Comparison of ENCODE assay signal across 8 cellular contexts in genomic region chr7:151110941-151111645, GRCh38. TPM values are rescaled to one million over a fixed set of nuclear protein-coding genes. Genes with fewer than 3 reads are reported as not detected.
DNase-seq lines count a peak whose midpoint lies in the region; ATAC-seq and TF ChIP-seq lines count a peak whose summit lies in the region.

No MANE protein-coding gene starts in this region.

- peak; percentile 75 for TF ChIP-seq CTCF in CD8-positive, alpha-beta T cell (IDR thresholded peaks at IDR 0.05)
- TF ChIP-seq CTCF in gastroesophageal sphincter (IDR thresholded peaks at IDR 0.05) (peak in 3 of 4 experiments; percentile 88 to 94 (median 90)), parathyroid adenoma (IDR thresholded peaks at IDR 0.05) (peak; percentile 87)

- peaks cover 8% of the 10 kb centered on the region for H3K27me3 ChIP-seq in CD8-positive, alpha-beta T cell (ENCODE audit: insufficient read depth, low read length)
- H3K27me3 ChIP-seq in gastroesophageal sphincter (no peaks in the 10 kb centered on the region), parathyroid adenoma (ENCODE audit: control insufficient read depth, insufficient read depth, low read length) (no peaks in the 10 kb centered on the region)

- no peaks in the 10 kb centered on the region for H3K9me3 Mint-ChIP-seq in CD8-positive, alpha-beta T cell

- H3K4me1 Mint-ChIP-seq in CD8-positive, alpha-beta T cell (ENCODE audit: low read depth): peaks cover 6% of the 10 kb centered on the region

- H3K27ac ChIP-seq in CD8-positive, alpha-beta T cell (ENCODE audit: low read depth, low read length): no peak overlapping the region
- H3K27ac ChIP-seq in gastroesophageal sphincter (peak overlapping the region in 3 of 4 donors; percentile 6 to 57 (median 11)), parathyroid adenoma (no peak overlapping the region)

- no peak overlapping the region for H3K27ac Mint-ChIP-seq in CD8-positive, alpha-beta T cell

- CTCF ChIA-PET in CD8-positive, alpha-beta T cell (lab: Charles Lee): interaction anchor here (0.6 to 7.0 kb wide), 55 partner anchors 8 to 334 kb away, joined by 3 to 88 read pairs (median 5); partner anchors contain the start of genes ABCB8, AGAP3 and TMUB1

- peak; percentile 54 to 84 (median 69) for DNase-seq in CD8-positive, alpha-beta T cell
- DNase-seq in SHP77 (lab: John Stamatoyannopoulos, UW) (peak; percentile 32 to 63), ureter (ENCODE audit: low spot score) (peak; percentile 87)
- peak; percentile 63 for DNase-seq in activated effector memory CD4-positive, alpha-beta T cell treated with Interleukin-2 at 50 U/mL for 16 hours

- no peaks in the 10 kb centered on the region for H3K36me3 Mint-ChIP-seq in CD8-positive, alpha-beta T cell

- H3K36me3 ChIP-seq in CD8-positive, alpha-beta T cell (ENCODE audit: insufficient read depth, low read length): no peaks in the 10 kb centered on the region
- H3K36me3 ChIP-seq in gastroesophageal sphincter (peaks cover 0 to 6% of the 10 kb centered on the region in 2 donors), parathyroid adenoma (ENCODE audit: control insufficient read depth, insufficient read depth, low read length) (no peaks in the 10 kb centered on the region)

- H3K4me3 ChIP-seq in CD8-positive, alpha-beta T cell (ENCODE audit: low read depth, low read length): no peak overlapping the region
- H3K4me3 ChIP-seq in gastroesophageal sphincter (no peak overlapping the region), parathyroid adenoma (ENCODE audit: low read depth, low read length) (no peak overlapping the region)

- POLR2A ChIA-PET in CD8-positive, alpha-beta T cell (lab: Charles Lee): interaction anchor here (0.5 kb wide), 1 partner anchor 90 kb away, joined by 3 read pairs; no protein-coding TSS in a partner anchor

- peaks cover 9% of the 10 kb centered on the region for H3K27me3 Mint-ChIP-seq in CD8-positive, alpha-beta T cell (ENCODE audit: low read depth)

- H3K79me2 ChIP-seq in parathyroid adenoma: peaks cover 53% of the 10 kb centered on the region

- no peak for TF ChIP-seq POLR2A in gastroesophageal sphincter (IDR thresholded peaks at IDR 0.05)

- H3K4me1 ChIP-seq in CD8-positive, alpha-beta T cell (ENCODE audit: insufficient read depth, low read length): no peaks in the 10 kb centered on the region
- H3K4me1 ChIP-seq in gastroesophageal sphincter (peaks cover 0 to 52% (median 15%) of the 10 kb centered on the region in 3 donors), parathyroid adenoma (peaks cover 11% of the 10 kb centered on the region)

- intact Hi-C loops in CD8-positive, alpha-beta T cell (cut with DNase I, micrococcal nuclease): loop anchor here (1.0 to 5.0 kb wide), 11 partner anchors 22 to 332 kb away; partner anchors contain the start of genes ABCB8 (in 2 of the 2) and SLC4A2 (in 2 of the 2)

- ATAC-seq in CD8-positive, alpha-beta T cell: peak; percentile 80
- ATAC-seq in GM19351 (IDR thresholded peaks at IDR 0.05; ENCODE audit: unreplicated experiment): peak; percentile 78
- peak; percentile 66 for ATAC-seq in HG03565 (IDR thresholded peaks at IDR 0.05; ENCODE audit: unreplicated experiment)
- peak; percentile 69 for ATAC-seq in gastroesophageal sphincter

- TF ChIP-seq EP300 in gastroesophageal sphincter (IDR thresholded peaks at IDR 0.05): no peak

- H3K9ac ChIP-seq in parathyroid adenoma: no peak overlapping the region

- H3K4me3 Mint-ChIP-seq in CD8-positive, alpha-beta T cell: no peak overlapping the region

- 25% methylated on average over 2 of the region's 20 CpGs; no CpG with 5 or more reads in 1 of the 2 donors for WGBS in gastroesophageal sphincter (ENCODE audit: low coverage in 1 of 2), 2 donors

- no peaks in the 10 kb centered on the region for H3K9me3 ChIP-seq in CD8-positive, alpha-beta T cell (ENCODE audit: low read length)
- H3K9me3 ChIP-seq in gastroesophageal sphincter: no peaks in the 10 kb centered on the region
- no peaks in the 10 kb centered on the region for H3K9me3 ChIP-seq in parathyroid adenoma (ENCODE audit: control insufficient read depth, low read length)

- no peak overlapping the region for H2AFZ ChIP-seq in parathyroid adenoma

- H3K4me2 ChIP-seq in parathyroid adenoma (ENCODE audit: low read length): no peak overlapping the region

RNA-seq across cellular contexts. Expression of gene AGAP3, which starts 24.8 kb away (rescaled TPM):
- total RNA-seq in CD8-positive, alpha-beta T cell: 10 to 100 TPM; 35.0 to 36.6 TPM
- total RNA-seq in gastroesophageal sphincter (10 to 100 TPM; 36.3 to 68.2 (median 55.7) TPM), ureter (178 TPM)

RNA-seq across cellular contexts. Expression of gene TMUB1, which starts 27.8 kb away (rescaled TPM):
- 10 to 100 TPM; 42.3 to 44.6 TPM for total RNA-seq in CD8-positive, alpha-beta T cell
- total RNA-seq in gastroesophageal sphincter: 10 to 100 TPM; 38.4 to 57.2 (median 44.7) TPM
- 24.9 TPM for total RNA-seq in ureter

RNA-seq across cellular contexts. Expression of gene FASTK, which starts 30.5 kb away (rescaled TPM):
- total RNA-seq in CD8-positive, alpha-beta T cell: 10 to 100 TPM; 56.3 to 62.9 TPM
- total RNA-seq in gastroesophageal sphincter (10 to 100 TPM; 51.3 to 82.2 (median 60.8) TPM), ureter (91.7 TPM)

RNA-seq across cellular contexts. Expression of gene SLC4A2, which starts 51.7 kb away (rescaled TPM):
- total RNA-seq in CD8-positive, alpha-beta T cell: 10 to 100 TPM; 25.5 to 29.1 TPM
- total RNA-seq in gastroesophageal sphincter (100 to 1,000 TPM in 2 of 4 donors, 10 to 100 TPM in 2; 77.8 to 152 (median 95.7) TPM), ureter (74.2 TPM)

RNA-seq across cellular contexts. Expression of gene CDK5, which starts 53.4 kb away (rescaled TPM):
- 1 to 10 TPM; 1.9 to 2.7 TPM for total RNA-seq in CD8-positive, alpha-beta T cell
- total RNA-seq in gastroesophageal sphincter (1 to 10 TPM; 3.4 to 8.8 (median 6.4) TPM), ureter (5.5 TPM)

Comparison
In these comparisons a context has a peak if more than half of its experiments do, and no peak if none do; other contexts are left out.
1. H3K27ac ChIP-seq: peak in gastroesophageal sphincter (3 of 4); none in CD8-positive, alpha-beta T cell (single experiment) and parathyroid adenoma (single experiment).
2. Peak in every context shown above with its lines, with median percentiles within 50 percentile points of each other: ATAC-seq, DNase-seq and CTCF ChIP-seq.